In the genomic region with DNA sequence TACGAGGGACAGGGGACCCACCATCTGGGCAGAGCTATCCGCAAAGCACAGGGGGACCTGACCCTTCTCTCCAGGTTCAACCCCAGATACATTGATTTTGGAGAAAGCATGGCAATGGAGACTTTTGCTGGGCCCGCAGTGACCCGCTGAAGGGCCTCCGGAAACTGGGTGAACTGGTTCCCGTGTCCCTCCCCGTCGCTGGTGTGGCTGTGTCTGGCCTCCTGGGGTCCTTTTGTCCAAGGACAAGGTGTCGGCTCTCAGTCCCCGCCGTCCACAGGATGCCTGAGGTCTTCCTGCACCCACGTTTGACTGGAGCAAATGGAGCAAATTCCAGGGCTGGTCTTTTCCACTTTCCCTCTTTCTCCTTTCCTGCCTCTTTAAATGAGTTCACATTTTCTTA, we compare ENCODE assay signal across 29 cellular contexts.
"Had no signal": no experiment of that assay in that cellular context is flagged by ENCODE, and none has a peak within 500 bp of the region (broad histone marks: within the 10 kb centered on the region; RNA-seq: fewer than 3 reads in every experiment).

No MANE protein-coding gene starts in this region.

- H3K27me3 ChIP-seq: colonic mucosa, pancreas, right atrium auricular region had no signal

- H3K4me3 ChIP-seq: colonic mucosa, gastrocnemius medialis, heart left ventricle, hepatocyte, left lung, mucosa of descending colon, pancreas, right atrium auricular region, skin epidermis, spleen, transverse colon, upper lobe of right lung, uterus had no signal

- H3K9me3 Mint-ChIP-seq: dendritic cell treated with granulocyte-macrophage colony-stimulating factor and Interleukin-4, amounts not matched to agents 40 ng/mL and 50 ng/mL, for 4 days; endodermal cell; mesothelial cell of epicardium; naive B cell; natural killer cell treated with Interleukin-12 subunit alpha and Interleukin-12 subunit beta and Interleukin-15 and Interleukin-18, amount 100 ng/mL, for 72 hours; stimulated activated memory B cell treated with anti-CD40 and anti-IgM and Interleukin-4, amounts not matched to agents 10 μg/mL and 1 μg/mL and 100 μg/mL, for 72 hours had no signal

- H3K4me1 Mint-ChIP-seq: naive B cell; stimulated activated memory B cell treated with anti-CD40 and anti-IgM and Interleukin-4, amounts not matched to agents 10 μg/mL and 1 μg/mL and 100 μg/mL, for 72 hours had no signal

- H3K79me2 ChIP-seq: hepatocyte had no signal

- H2AFZ ChIP-seq: hepatocyte had no signal

- H3K4me2 ChIP-seq: hepatocyte had no signal

- H3K27ac ChIP-seq: colonic mucosa, epithelial cell of prostate, gastrocnemius medialis, heart left ventricle, hepatocyte, left lung, pancreas, right atrium auricular region, skin epidermis, spleen, transverse colon, upper lobe of right lung, uterus had no signal

- FAIRE-seq: islet of Langerhans, pancreas had no signal

- H3K36me3 Mint-ChIP-seq: mesothelial cell of epicardium; naive B cell; natural killer cell treated with Interleukin-12 subunit alpha and Interleukin-12 subunit beta and Interleukin-15 and Interleukin-18, amount 100 ng/mL, for 72 hours; stimulated activated memory B cell treated with anti-CD40 and anti-IgM and Interleukin-4, amounts not matched to agents 10 μg/mL and 1 μg/mL and 100 μg/mL, for 72 hours had no signal

- H3K36me3 ChIP-seq: colonic mucosa, gastrocnemius medialis, left lung, pancreas, right atrium auricular region, spleen, transverse colon, upper lobe of right lung, uterus had no signal

- DNase-seq: colonic mucosa; effector CD8-positive, alpha-beta T cell; endodermal cell; foreskin fibroblast; gastrocnemius medialis; heart left ventricle; left cardiac atrium; mesenchymal stem cell; mucosa of descending colon; naive B cell; occipital lobe; spleen; stimulated activated CD4-positive, alpha-beta T cell treated with anti-CD3 and anti-CD28 coated beads, Interleukin-4, amount 100 ng/mL, for 4 hours; stimulated activated naive CD8-positive, alpha-beta T cell treated with anti-CD3 and anti-CD28 coated beads, Interleukin-15, Interleukin-2, amounts not matched to agents 100 U/mL and 50 U/mL, for 24 hours; transverse colon; upper lobe of right lung; uterus had no signal

- ATAC-seq: esophagus mucosa; gastrocnemius medialis; heart left ventricle; left cardiac atrium; left lung; mucosa of descending colon; natural killer cell treated with Interleukin-12 subunit alpha and Interleukin-12 subunit beta and Interleukin-15 and Interleukin-18, amount 100 ng/mL, for 72 hours; stimulated activated memory B cell treated with anti-CD40 and anti-IgM and Interleukin-4, amounts not matched to agents 10 μg/mL and 1 μg/mL and 100 μg/mL, for 72 hours; stimulated activated naive CD8-positive, alpha-beta T cell treated with anti-CD3 and anti-CD28 coated beads, Interleukin-15, Interleukin-2, amounts not matched to agents 100 U/mL and 50 U/mL, for 24 hours; upper lobe of right lung had no signal

- H3K4me1 ChIP-seq: colonic mucosa, gastrocnemius medialis, left lung, right atrium auricular region, uterus had no signal

- H3K4me3 Mint-ChIP-seq: dendritic cell treated with granulocyte-macrophage colony-stimulating factor and Interleukin-4, amounts not matched to agents 40 ng/mL and 50 ng/mL, for 4 days; endodermal cell; mesothelial cell of epicardium; naive B cell; natural killer cell treated with Interleukin-12 subunit alpha and Interleukin-12 subunit beta and Interleukin-15 and Interleukin-18, amount 100 ng/mL, for 72 hours; stimulated activated memory B cell treated with anti-CD40 and anti-IgM and Interleukin-4, amounts not matched to agents 10 μg/mL and 1 μg/mL and 100 μg/mL, for 72 hours had no signal

- H3K9me3 ChIP-seq: colonic mucosa, gastrocnemius medialis, heart left ventricle, left lung, mucosa of descending colon, pancreas, right atrium auricular region, spleen, transverse colon, upper lobe of right lung, uterus had no signal

- H3K27ac Mint-ChIP-seq: dendritic cell treated with granulocyte-macrophage colony-stimulating factor and Interleukin-4, amounts not matched to agents 40 ng/mL and 50 ng/mL, for 4 days; endodermal cell; mesothelial cell of epicardium; naive B cell; natural killer cell treated with Interleukin-12 subunit alpha and Interleukin-12 subunit beta and Interleukin-15 and Interleukin-18, amount 100 ng/mL, for 72 hours; stimulated activated memory B cell treated with anti-CD40 and anti-IgM and Interleukin-4, amounts not matched to agents 10 μg/mL and 1 μg/mL and 100 μg/mL, for 72 hours had no signal
